In genomic region chr12:108146035-108146893, GRCh38 we compare ENCODE assay signal across 34 cellular contexts. TPM values are rescaled to one million over a fixed set of nuclear protein-coding genes. Genes with fewer than 3 reads are reported as not detected.
"Had no signal": no experiment of that assay in that cellular context is flagged by ENCODE, and none has a peak within 500 bp of the region (broad histone marks: within the 10 kb centered on the region; RNA-seq: fewer than 3 reads in every experiment).

No MANE protein-coding gene starts in this region.

- H3K4me3 ChIP-seq: ascending aorta, breast epithelium, cardiac muscle cell, esophagus squamous epithelium, gastroesophageal sphincter had no signal

- FAIRE-seq: colon, endometrium, endothelial cell of umbilical vein had no signal

- H3K27ac Mint-ChIP-seq: activated CD4-positive, alpha-beta memory T cell treated with anti-CD3 and anti-CD28 coated beads for 36 hours; activated CD4-positive, alpha-beta T cell treated with anti-CD3 and anti-CD28 coated beads for 36 hours; activated CD4-positive, alpha-beta T cell treated with anti-CD3 and anti-CD28 coated beads, Interleukin-2, amount 10 ng/mL, durations not matched to agents 24 days and 14 days; activated naive CD4-positive, alpha-beta T cell treated with anti-CD3 and anti-CD28 coated beads, Interleukin-2, amount 10 ng/mL, durations not matched to agents 7 days and 5 days; activated naive CD4-positive, alpha-beta T cell treated with anti-CD3 and anti-CD28 coated beads, Interleukin-2, amount 50 U/mL, for 72 hours; activated naive CD8-positive, alpha-beta T cell treated with anti-CD3 and anti-CD28 coated beads, Interleukin-2, amount 10 ng/mL, durations not matched to agents 7 days and 5 days; activated T-cell treated with anti-CD3 and anti-CD28 coated beads, Interleukin-2, amount 50 U/mL, for 24 hours; activated T-cell treated with anti-CD3 and anti-CD28 coated beads, Interleukin-2, amount 50 U/mL, for 72 hours; T-helper 17 cell had no signal

- H3K4me3 Mint-ChIP-seq: activated CD4-positive, alpha-beta memory T cell treated with anti-CD3 and anti-CD28 coated beads for 36 hours; activated CD4-positive, alpha-beta T cell treated with anti-CD3 and anti-CD28 coated beads for 36 hours; activated CD4-positive, alpha-beta T cell treated with anti-CD3 and anti-CD28 coated beads, Interleukin-2, amount 10 ng/mL, durations not matched to agents 24 days and 14 days; activated naive CD4-positive, alpha-beta T cell treated with anti-CD3 and anti-CD28 coated beads, Interleukin-2, amount 10 ng/mL, durations not matched to agents 7 days and 5 days; activated naive CD8-positive, alpha-beta T cell treated with anti-CD3 and anti-CD28 coated beads, Interleukin-2, amount 10 ng/mL, durations not matched to agents 7 days and 5 days; activated T-cell treated with anti-CD3 and anti-CD28 coated beads, Interleukin-2, amount 50 U/mL, for 24 hours; activated T-cell treated with anti-CD3 and anti-CD28 coated beads, Interleukin-2, amount 50 U/mL, for 72 hours; brain; T-helper 17 cell had no signal

- H3K27me3 Mint-ChIP-seq: activated CD4-positive, alpha-beta T cell treated with anti-CD3 and anti-CD28 coated beads, Interleukin-2, amount 10 ng/mL, durations not matched to agents 24 days and 14 days had no signal

- H3K9me3 ChIP-seq: ascending aorta, breast epithelium, esophagus squamous epithelium, gastroesophageal sphincter had no signal

- H3K4me1 ChIP-seq: ascending aorta, breast epithelium, esophagus squamous epithelium had no signal

- H3K4me1 Mint-ChIP-seq: activated CD4-positive, alpha-beta T cell treated with anti-CD3 and anti-CD28 coated beads for 36 hours; activated CD4-positive, alpha-beta T cell treated with anti-CD3 and anti-CD28 coated beads, Interleukin-2, amount 10 ng/mL, durations not matched to agents 24 days and 14 days; activated naive CD4-positive, alpha-beta T cell treated with anti-CD3 and anti-CD28 coated beads, Interleukin-2, amount 10 ng/mL, durations not matched to agents 7 days and 5 days; activated naive CD8-positive, alpha-beta T cell treated with anti-CD3 and anti-CD28 coated beads, Interleukin-2, amount 10 ng/mL, durations not matched to agents 7 days and 5 days; T-helper 17 cell had no signal

- ATAC-seq: activated CD4-positive, alpha-beta T cell treated with anti-CD3 and anti-CD28 coated beads for 36 hours; activated naive CD4-positive, alpha-beta T cell treated with anti-CD3 and anti-CD28 coated beads, Interleukin-2, amount 50 U/mL, for 72 hours; activated T-cell treated with anti-CD3 and anti-CD28 coated beads, Interleukin-2, amount 50 U/mL, for 72 hours; gastroesophageal sphincter; T-helper 17 cell had no signal

- H3K27ac ChIP-seq: ascending aorta, breast epithelium, cardiac muscle cell, epithelial cell of prostate, esophagus squamous epithelium, gastroesophageal sphincter had no signal

- DNase-seq: activated CD4-positive, alpha-beta memory T cell treated with anti-CD3 and anti-CD28 coated beads for 36 hours; activated CD4-positive, alpha-beta T cell treated with anti-CD3 and anti-CD28 coated beads for 36 hours; activated CD4-positive, alpha-beta T cell treated with anti-CD3 and anti-CD28 coated beads, Interleukin-2, amount 10 ng/mL, durations not matched to agents 24 days and 14 days; activated CD4-positive, CD25-positive, alpha-beta regulatory T cell; activated CD4-positive, CD25-positive, alpha-beta regulatory T cell treated with anti-CD3 and anti-CD28 coated beads, Interleukin-2, amount 50 U/mL, for 72 hours; activated CD8-positive, alpha-beta memory T cell treated with anti-CD3 and anti-CD28 coated beads, Interleukin-2, amount 50 U/mL, for 48 hours; activated gamma-delta T cell; activated naive CD4-positive, alpha-beta T cell; activated naive CD4-positive, alpha-beta T cell treated with anti-CD3 and anti-CD28 coated beads, Interleukin-2, amount 10 ng/mL, durations not matched to agents 7 days and 5 days; activated naive CD8-positive, alpha-beta T cell treated with anti-CD3 and anti-CD28 coated beads, Interleukin-2, amount 10 ng/mL, durations not matched to agents 7 days and 5 days; activated T-cell treated with anti-CD3 and anti-CD28 coated beads for 4 hours; activated T-cell treated with anti-CD3 and anti-CD28 coated beads, Interleukin-2, amount 50 U/mL, for 24 hours; activated T-cell treated with anti-CD3 and anti-CD28 coated beads, Interleukin-2, amount 50 U/mL, for 72 hours; central memory CD4-positive, alpha-beta T cell; cortex of kidney; dermis blood vessel endothelial cell; effector CD4-positive, alpha-beta T cell; esophagus squamous epithelium; foreskin melanocyte; T-helper 1 cell; T-helper 17 cell had no signal

- H3K36me3 ChIP-seq: ascending aorta, breast epithelium, cardiac muscle cell, esophagus squamous epithelium had no signal

- H3K36me3 Mint-ChIP-seq: activated CD4-positive, alpha-beta memory T cell treated with anti-CD3 and anti-CD28 coated beads for 36 hours; activated naive CD4-positive, alpha-beta T cell treated with anti-CD3 and anti-CD28 coated beads, Interleukin-2, amount 10 ng/mL, durations not matched to agents 7 days and 5 days; activated naive CD4-positive, alpha-beta T cell treated with anti-CD3 and anti-CD28 coated beads, Interleukin-2, amount 50 U/mL, for 72 hours; activated naive CD8-positive, alpha-beta T cell treated with anti-CD3 and anti-CD28 coated beads, Interleukin-2, amount 10 ng/mL, durations not matched to agents 7 days and 5 days; brain had no signal

- H3K27me3 ChIP-seq: ascending aorta, breast epithelium, cardiac muscle cell, esophagus squamous epithelium, gastroesophageal sphincter had no signal

- H3K9me3 Mint-ChIP-seq: activated CD4-positive, alpha-beta memory T cell treated with anti-CD3 and anti-CD28 coated beads for 36 hours; activated CD4-positive, alpha-beta T cell treated with anti-CD3 and anti-CD28 coated beads, Interleukin-2, amount 10 ng/mL, durations not matched to agents 24 days and 14 days; activated naive CD4-positive, alpha-beta T cell treated with anti-CD3 and anti-CD28 coated beads, Interleukin-2, amount 10 ng/mL, durations not matched to agents 7 days and 5 days; activated naive CD4-positive, alpha-beta T cell treated with anti-CD3 and anti-CD28 coated beads, Interleukin-2, amount 50 U/mL, for 72 hours; activated naive CD8-positive, alpha-beta T cell treated with anti-CD3 and anti-CD28 coated beads, Interleukin-2, amount 10 ng/mL, durations not matched to agents 7 days and 5 days; activated T-cell treated with anti-CD3 and anti-CD28 coated beads, Interleukin-2, amount 50 U/mL, for 24 hours; activated T-cell treated with anti-CD3 and anti-CD28 coated beads, Interleukin-2, amount 50 U/mL, for 72 hours had no signal

RNA-seq across cellular contexts. Expression of gene WSCD2, which starts 17.2 kb away (rescaled TPM):
- total RNA-seq: activated CD4-positive, alpha-beta memory T cell treated with anti-CD3 and anti-CD28 coated beads for 36 hours; activated CD4-positive, alpha-beta T cell treated with anti-CD3 and anti-CD28 coated beads for 36 hours; activated CD4-positive, alpha-beta T cell treated with anti-CD3 and anti-CD28 coated beads, Interleukin-2, amount 10 ng/mL, durations not matched to agents 24 days and 14 days; activated naive CD4-positive, alpha-beta T cell treated with anti-CD3 and anti-CD28 coated beads, Interleukin-2, amount 50 U/mL, for 72 hours; activated naive CD8-positive, alpha-beta T cell treated with anti-CD3 and anti-CD28 coated beads, Interleukin-2, amount 10 ng/mL, durations not matched to agents 7 days and 5 days; activated T-cell treated with anti-CD3 and anti-CD28 coated beads, Interleukin-2, amount 50 U/mL, for 72 hours; dermis blood vessel endothelial cell; endothelial cell of umbilical vein; fibroblast of lung; fibroblast of villous mesenchyme; glomerular endothelial cell had no signal
- polyA plus RNA-seq: endothelial cell of umbilical vein, fibroblast of lung had no signal
